ENCODE assay signal across 14 cellular contexts in the genomic region with DNA sequence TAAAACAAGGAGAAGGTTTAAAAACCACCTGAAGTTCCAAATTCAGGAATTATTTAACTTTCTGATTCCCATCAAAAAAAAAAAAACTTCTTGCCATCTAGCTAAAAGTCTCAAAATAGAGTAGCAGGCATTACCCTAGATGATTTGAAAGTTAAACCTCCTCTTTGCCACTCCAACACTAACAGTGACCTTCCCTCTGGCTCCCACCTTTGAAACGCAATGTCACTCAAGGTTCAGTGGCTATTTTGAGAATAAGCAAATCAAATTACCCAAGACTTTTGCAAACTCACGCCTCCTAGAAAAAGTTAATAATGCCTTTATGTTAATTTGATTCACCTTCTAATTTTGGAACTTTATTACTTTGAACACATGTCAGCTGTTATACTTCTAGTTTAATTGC.
A peak's percentile ranks its signal among the peaks of the same experiment; 100 is the strongest.
DNase-seq lines count a peak whose midpoint lies in the region; TF ChIP-seq lines count a peak whose summit lies in the region.
"Had no signal": no experiment of that assay in that cellular context is flagged by ENCODE, and none has a peak within 500 bp of the region (broad histone marks: within the 10 kb centered on the region; RNA-seq: fewer than 3 reads in every experiment).

No MANE protein-coding gene starts in this region.

- H3K27me3 ChIP-seq in Karpas-422 (ENCODE audit: low read length) (no peaks in the 10 kb centered on the region), skeletal muscle tissue (ENCODE audit: control insufficient read depth in 3 of 3, insufficient read depth in 3 of 3, low read length in 3 of 3) (no peaks in the 10 kb centered on the region), H9 (ENCODE audit: insufficient read depth, low read length) (peaks cover 33% of the 10 kb centered on the region)
- H3K27me3 ChIP-seq: BE2C had no signal

- no peak overlapping the region for H2AFZ ChIP-seq in Karpas-422 (ENCODE audit: low read length)
- H2AFZ ChIP-seq in H9 (ENCODE audit: low read length), result no peak overlapping the region

- no peak overlapping the region for H3K14ac ChIP-seq in H9 (ENCODE audit: insufficient read depth, low read length)

- no peaks in the 10 kb centered on the region for H3K9me2 ChIP-seq in Karpas-422 (replicated peaks; ENCODE audit: insufficient read depth, low read length)

- H3K79me2 ChIP-seq in Karpas-422 (ENCODE audit: low read length) (no peaks in the 10 kb centered on the region), H9 (ENCODE audit: insufficient read depth, low read length) (no peaks in the 10 kb centered on the region)

- WGBS in H9 (ENCODE audit: extremely low coverage, insufficient read length, low lambda C conversion rate), result no CpG with 5 or more reads among the region's 2 CpGs

- H2AK5ac ChIP-seq in H9 (ENCODE audit: insufficient read length, low read length), result no peak overlapping the region

- H3K27ac Mint-ChIP-seq in H9, result no peak overlapping the region
- H3K27ac Mint-ChIP-seq: CD4-positive, CD25-positive, alpha-beta regulatory T cell; CD8-positive, alpha-beta memory T cell had no signal

- H2BK20ac ChIP-seq in H9 (ENCODE audit: low read depth, low read length, poor library complexity, severe bottlenecking), result no peak overlapping the region

- H3K9me3 Mint-ChIP-seq in H9, result peaks cover 47 to 56% of the 10 kb centered on the region in 2 experiments
- H3K9me3 Mint-ChIP-seq: CD4-positive, CD25-positive, alpha-beta regulatory T cell; CD8-positive, alpha-beta memory T cell had no signal

- no peak overlapping the region for H3T11ph ChIP-seq in H9 (ENCODE audit: low read length)

- H3K23me2 ChIP-seq in H9 (ENCODE audit: insufficient read length, low read depth, low read length, poor library complexity, severe bottlenecking), result no peaks in the 10 kb centered on the region

- H3K18ac ChIP-seq in H9 (ENCODE audit: insufficient read length, low read depth, low read length), result no peak overlapping the region

- H3K9ac ChIP-seq in Karpas-422 (ENCODE audit: low read length) (no peak overlapping the region), skeletal muscle tissue (ENCODE audit: low read depth in 1 of 3, low read length in 3 of 3) (no peak overlapping the region), H9 (ENCODE audit: extremely low read depth, insufficient read length, low read length) (no peak overlapping the region)

- no peak overlapping the region for H4K91ac ChIP-seq in H9 (ENCODE audit: insufficient read length, low read depth, low read length)

- H2BK12ac ChIP-seq in H9 (ENCODE audit: insufficient read length, low read depth, low read length), result no peak overlapping the region

- H2BK5ac ChIP-seq in H9 (ENCODE audit: insufficient read length, low read length), result no peak overlapping the region

- H3K36me3 Mint-ChIP-seq in H9 (ENCODE audit: insufficient read depth in 1 of 3, low read depth in 3 of 3), result peaks cover 0 to 2% (median 0%) of the 10 kb centered on the region in 3 experiments; a peak in 2 of 7 replicates
- H3K36me3 Mint-ChIP-seq: CD4-positive, CD25-positive, alpha-beta regulatory T cell; CD8-positive, alpha-beta memory T cell had no signal

- H4K5ac ChIP-seq in H9 (ENCODE audit: insufficient read length, low read depth, low read length), result no peak overlapping the region

- DNase-seq in Karpas-422, result peak; percentile 43
- peak; percentile 32 for DNase-seq in NOMO-1 treated with dmso at 0.1 percent for 144 hours (lab: John Stamatoyannopoulos, UW; ENCODE audit: unreplicated experiment)
- DNase-seq in left kidney (ENCODE audit: low read depth, low spot score), result peak; percentile 12
- no peak for DNase-seq in pons (ENCODE audit: low spot score)
- no peak for DNase-seq in D341Med (ENCODE audit: low spot score)
- no peak for DNase-seq in H9
- DNase-seq: ACHN; BE2C; C1 segment of cervical spinal cord; CD4-positive, CD25-positive, alpha-beta regulatory T cell; CD8-positive, alpha-beta memory T cell; COR-L47 had no signal

- H3K4ac ChIP-seq in H9 (ENCODE audit: low read depth, low read length), result no peak overlapping the region

- no peak overlapping the region for H2BK120ac ChIP-seq in H9 (ENCODE audit: low read depth, low read length, poor library complexity, severe bottlenecking)

- peaks cover 8 to 11% of the 10 kb centered on the region in 2 experiments; a peak in 3 of 4 replicates for H3K4me1 Mint-ChIP-seq in H9
- H3K4me1 Mint-ChIP-seq: CD4-positive, CD25-positive, alpha-beta regulatory T cell; CD8-positive, alpha-beta memory T cell had no signal

- H3K4me2 ChIP-seq in Karpas-422 (ENCODE audit: low read depth, low read length, poor library complexity, severe bottlenecking) (peak overlapping the region; percentile 11), H9 (ENCODE audit: insufficient read depth, insufficient read length, low read length) (no peak overlapping the region)

- no peak overlapping the region for H3K56ac ChIP-seq in H9 (ENCODE audit: insufficient read length, low read depth, low read length)

- H3K27ac ChIP-seq in Karpas-422 (ENCODE audit: low read length) (no peak overlapping the region), skeletal muscle tissue (ENCODE audit: low read depth, low read length) (peak overlapping the region; percentile 41), H9 (ENCODE audit: insufficient read length, low read depth, low read length) (no peak overlapping the region)

- H4K20me1 ChIP-seq in Karpas-422 (ENCODE audit: insufficient read depth, low read depth, low read length) (no peaks in the 10 kb centered on the region), H9 (ENCODE audit: control insufficient read depth, insufficient read depth, insufficient read length) (peaks cover 2% of the 10 kb centered on the region)

- H2BK15ac ChIP-seq in H9 (ENCODE audit: low read depth, low read length), result no peak overlapping the region

- peaks cover 8% of the 10 kb centered on the region for H3K4me1 ChIP-seq in Karpas-422 (ENCODE audit: low read length)
- H3K4me1 ChIP-seq in skeletal muscle tissue (ENCODE audit: control insufficient read depth in 3 of 3, insufficient read depth in 3 of 3, low read length in 3 of 3), result peaks cover 0 to 5% (median 3%) of the 10 kb centered on the region in 3 donors
- H3K4me1 ChIP-seq in H9 (ENCODE audit: insufficient read depth, low read length), result no peaks in the 10 kb centered on the region; the same call in 1 of the 2 replicates
- H3K4me1 ChIP-seq: BE2C had no signal

- H3K9me3 ChIP-seq in Karpas-422 (ENCODE audit: low read length), result no peaks in the 10 kb centered on the region
- no peaks in the 10 kb centered on the region for H3K9me3 ChIP-seq in skeletal muscle tissue (ENCODE audit: control insufficient read depth in 3 of 3, low read length in 3 of 3)
- H3K9me3 ChIP-seq in H9 (ENCODE audit: control insufficient read depth, low read depth, low read length), result no peaks in the 10 kb centered on the region
- H3K9me3 ChIP-seq: BE2C, HAP-1 had no signal

- no peaks in the 10 kb centered on the region for H3K79me1 ChIP-seq in H9 (ENCODE audit: insufficient read depth, low read depth, low read length, poor library complexity, severe bottlenecking)

- peaks cover 88% of the 10 kb centered on the region for H3K27me3 Mint-ChIP-seq in H9 (ENCODE audit: low read depth)
- H3K27me3 Mint-ChIP-seq: CD4-positive, CD25-positive, alpha-beta regulatory T cell had no signal

- no peak overlapping the region for H3K23ac ChIP-seq in H9 (ENCODE audit: insufficient read length, low read depth, low read length)

- TF ChIP-seq CTCF in H9 (conservative IDR thresholded peaks at IDR 0.05), result no peak

- H3K36me3 ChIP-seq in Karpas-422 (ENCODE audit: insufficient read depth, low read length) (no peaks in the 10 kb centered on the region), skeletal muscle tissue (ENCODE audit: control insufficient read depth in 3 of 3, insufficient read depth in 3 of 3, low read length in 3 of 3) (no peaks in the 10 kb centered on the region)
- H3K36me3 ChIP-seq: BE2C, HAP-1 had no signal

- H3K4me3 Mint-ChIP-seq in H9, result no peak overlapping the region
- H3K4me3 Mint-ChIP-seq: CD4-positive, CD25-positive, alpha-beta regulatory T cell; CD8-positive, alpha-beta memory T cell had no signal

- H4K8ac ChIP-seq in H9 (replicated peaks; ENCODE audit: insufficient read length, low read depth, low read length), result no peak overlapping the region

- H3K4me3 ChIP-seq in Karpas-422 (ENCODE audit: low read length), result no peak overlapping the region
- H3K4me3 ChIP-seq in skeletal muscle tissue (ENCODE audit: low read length in 3 of 3), result no peak overlapping the region
- H3K4me3 ChIP-seq: HAP-1 had no signal

Comparison
In these comparisons a context has a peak if more than half of its experiments do, and no peak if none do; other contexts are left out.
1. DNase-seq: peak in Karpas-422 (single experiment), NOMO-1 treated with dmso at 0.1 percent for 144 hours (single experiment) and left kidney (single experiment); none in pons (single experiment), D341Med (single experiment) and H9 (single experiment).